In the genomic region with DNA sequence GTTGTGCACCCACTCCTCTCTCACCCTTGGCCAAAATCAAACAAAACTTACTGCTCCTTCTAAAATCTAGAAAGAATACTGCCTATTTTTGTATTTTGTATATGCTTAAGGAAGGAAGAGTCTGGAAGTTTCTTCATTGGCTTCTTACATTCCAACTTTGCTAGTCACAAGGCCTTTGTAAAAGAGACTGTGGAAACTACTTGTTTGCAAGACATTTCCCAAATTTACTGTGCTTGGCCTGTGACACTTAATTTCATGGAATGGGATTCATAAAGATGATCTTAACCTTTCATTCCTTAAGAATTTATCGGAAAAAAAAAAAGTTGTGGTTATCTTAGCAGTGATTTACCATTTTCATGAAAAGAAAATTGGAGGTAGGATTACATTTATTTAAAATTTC, we compare ENCODE assay signal across 1 cellular context.
TF ChIP-seq lines count a peak whose summit lies in the region.

No MANE protein-coding gene starts in this region.

TF ChIP-seq in IMR-90, 13 proteins besides CTCF, POLR2A, EP300 and RAD21 (continued from another document):
- TF ChIP-seq USF2 (IDR thresholded peaks at IDR 0.05; ENCODE audit: low read depth, low read length) = no peak
- TF ChIP-seq, protein P1, sequence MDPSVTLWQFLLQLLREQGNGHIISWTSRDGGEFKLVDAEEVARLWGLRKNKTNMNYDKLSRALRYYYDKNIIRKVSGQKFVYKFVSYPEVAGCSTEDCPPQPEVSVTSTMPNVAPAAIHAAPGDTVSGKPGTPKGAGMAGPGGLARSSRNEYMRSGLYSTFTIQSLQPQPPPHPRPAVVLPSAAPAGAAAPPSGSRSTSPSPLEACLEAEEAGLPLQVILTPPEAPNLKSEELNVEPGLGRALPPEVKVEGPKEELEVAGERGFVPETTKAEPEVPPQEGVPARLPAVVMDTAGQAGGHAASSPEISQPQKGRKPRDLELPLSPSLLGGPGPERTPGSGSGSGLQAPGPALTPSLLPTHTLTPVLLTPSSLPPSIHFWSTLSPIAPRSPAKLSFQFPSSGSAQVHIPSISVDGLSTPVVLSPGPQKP (IDR thresholded peaks at IDR 0.05; ENCODE audit: borderline replicate concordance, low read depth, low read length) = no peak
- no peak for TF ChIP-seq MXI1 (IDR thresholded peaks at IDR 0.05; ENCODE audit: borderline replicate concordance, low read depth, low read length)
- no peak for TF ChIP-seq NFE2L2 (IDR thresholded peaks at IDR 0.05; ENCODE audit: low read depth, low read length)
- no peak for TF ChIP-seq CEBPB (IDR thresholded peaks at IDR 0.05; ENCODE audit: low read depth, low read length)
- TF ChIP-seq MAZ (IDR thresholded peaks at IDR 0.05; ENCODE audit: borderline replicate concordance, low read depth, low read length) = no peak
- no peak for TF ChIP-seq FOS (IDR thresholded peaks at IDR 0.05; ENCODE audit: low read depth, low read length)
- TF ChIP-seq RFX5 (IDR thresholded peaks at IDR 0.05; ENCODE audit: low read depth, low read length) = no peak
- no peak for TF ChIP-seq RCOR1 (IDR thresholded peaks at IDR 0.05; ENCODE audit: insufficient replicate concordance, low read length)
